ENCODE assay signal across 1 cellular context in genomic region chr6:112039431-112039770, GRCh38.
TF ChIP-seq lines count a peak whose summit lies in the region.

No MANE protein-coding gene starts in this region.

TF ChIP-seq in IMR-90, 13 proteins besides CTCF, POLR2A, EP300 and RAD21:
- TF ChIP-seq RCOR1 (IDR thresholded peaks at IDR 0.05; ENCODE audit: insufficient replicate concordance, low read length) (no peak), BHLHE40 (IDR thresholded peaks at IDR 0.05; ENCODE audit: low read depth, low read length) (no peak), USF2 (IDR thresholded peaks at IDR 0.05; ENCODE audit: low read depth, low read length) (no peak), MAZ (IDR thresholded peaks at IDR 0.05; ENCODE audit: borderline replicate concordance, low read depth, low read length) (no peak), ELK1 (IDR thresholded peaks at IDR 0.05; ENCODE audit: borderline replicate concordance, low read depth, low read length) (no peak), CEBPB (IDR thresholded peaks at IDR 0.05; ENCODE audit: low read depth, low read length) (no peak), SMC3 (IDR thresholded peaks at IDR 0.05; ENCODE audit: low read depth, low read length) (no peak)
